In the genomic region with DNA sequence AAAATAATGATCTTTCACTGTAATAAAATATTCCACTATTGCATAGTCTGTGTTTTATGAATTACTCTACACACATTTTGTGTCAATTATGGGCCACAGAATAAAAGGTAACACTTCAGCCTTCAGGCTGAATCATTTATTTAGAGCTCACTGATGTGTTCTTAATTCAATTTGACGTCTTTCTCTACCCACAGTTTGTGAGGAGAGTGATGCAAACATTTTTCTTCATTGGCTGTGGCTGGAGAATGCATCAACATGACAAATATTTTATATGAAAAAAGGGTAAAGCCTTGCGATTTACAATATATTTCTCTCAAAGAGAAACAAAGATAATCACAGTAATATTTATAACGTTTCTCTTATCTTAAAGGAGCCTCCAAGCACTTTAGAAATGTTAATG, we compare ENCODE assay signal across 33 cellular contexts.
"Had no signal": no experiment of that assay in that cellular context is flagged by ENCODE, and none has a peak within 500 bp of the region (broad histone marks: within the 10 kb centered on the region; RNA-seq: fewer than 3 reads in every experiment).

No MANE protein-coding gene starts in this region.

- FAIRE-seq: bronchial epithelial cell had no signal

- H3K27me3 ChIP-seq: adrenal gland, brain microvascular endothelial cell, dorsolateral prefrontal cortex, foreskin keratinocyte, gastrocnemius medialis had no signal

- H3K9me3 ChIP-seq: adrenal gland, gastrocnemius medialis had no signal

- H3K36me3 Mint-ChIP-seq: activated naive CD4-positive, alpha-beta T cell treated with anti-CD3 and anti-CD28 coated beads, Interleukin-2, amount 50 U/mL, for 24 hours; activated naive CD8-positive, alpha-beta T cell treated with anti-CD3 and anti-CD28 coated beads for 36 hours had no signal

- ATAC-seq: activated CD4-positive, CD25-positive, alpha-beta regulatory T cell treated with anti-CD3 and anti-CD28 coated beads, Interleukin-2, amount 50 U/mL, for 24 hours; activated CD8-positive, alpha-beta T cell treated with anti-CD3 and anti-CD28 coated beads for 36 hours; activated naive CD8-positive, alpha-beta T cell treated with anti-CD3 and anti-CD28 coated beads, Interleukin-2, amount 50 U/mL, for 24 hours; activated T-cell treated with anti-CD3 and anti-CD28 coated beads, Interleukin-2, amount 50 U/mL, for 4 hours; activated T-helper 17 cell treated with anti-CD3 and anti-CD28 coated beads, Interleukin-2, amount 50 U/mL, for 72 hours; esophagus mucosa; foreskin keratinocyte; gastrocnemius medialis; T-helper 17 cell had no signal

- H3K27ac ChIP-seq: adrenal gland, brain microvascular endothelial cell, coronary artery, dorsolateral prefrontal cortex, foreskin keratinocyte, gastrocnemius medialis, WERI-Rb-1 had no signal

- H3K4me3 Mint-ChIP-seq: activated B cell treated with CpG ODN at 0.5 μM for 24 hours; activated CD8-positive, alpha-beta T cell treated with anti-CD3 and anti-CD28 coated beads for 36 hours; activated naive CD4-positive, alpha-beta T cell treated with anti-CD3 and anti-CD28 coated beads for 36 hours; activated naive CD4-positive, alpha-beta T cell treated with anti-CD3 and anti-CD28 coated beads, Interleukin-2, amount 50 U/mL, for 24 hours; activated naive CD8-positive, alpha-beta T cell treated with anti-CD3 and anti-CD28 coated beads for 36 hours; activated naive CD8-positive, alpha-beta T cell treated with anti-CD3 and anti-CD28 coated beads, Interleukin-2, amount 50 U/mL, for 24 hours; activated T-cell treated with anti-CD3 and anti-CD28 coated beads, Interleukin-2, amount 50 U/mL, for 4 hours; activated T-helper 17 cell treated with anti-CD3 and anti-CD28 coated beads, Interleukin-2, amount 50 U/mL, for 72 hours; central memory CD8-positive, alpha-beta T cell; dendritic cell treated with granulocyte-macrophage colony-stimulating factor and Interleukin-4, amounts not matched to agents 40 ng/mL and 50 ng/mL, for 4 days; endodermal cell; T-helper 17 cell; T-helper 2 cell treated with Interferon-gamma antibody and Interleukin-4, amounts not matched to agents 5 μg/mL and 100 μg/mL, for 36 hours had no signal

- DNase-seq: activated B cell treated with CpG ODN at 0.5 μM for 24 hours; activated CD4-positive, alpha-beta T cell treated with anti-CD3 and anti-CD28 coated beads for 48 hours; activated CD4-positive, alpha-beta T cell treated with anti-CD3 and anti-CD28 coated beads, Interleukin-2, amount 50 U/mL, for 1 hour; activated CD4-positive, alpha-beta T cell treated with anti-CD3 and anti-CD28 coated beads, Interleukin-2, amount 50 U/mL, for 48 hours; activated CD8-positive, alpha-beta memory T cell treated with anti-CD3 and anti-CD28 coated beads for 24 hours; activated CD8-positive, alpha-beta T cell treated with anti-CD3 and anti-CD28 coated beads for 36 hours; activated effector memory CD4-positive, alpha-beta T cell treated with Interleukin-2 at 50 U/mL for 16 hours; activated naive CD4-positive, alpha-beta T cell treated with anti-CD3 and anti-CD28 coated beads for 36 hours; activated naive CD8-positive, alpha-beta T cell treated with anti-CD3 and anti-CD28 coated beads for 36 hours; activated naive CD8-positive, alpha-beta T cell treated with anti-CD3 and anti-CD28 coated beads, Interleukin-2, amount 50 U/mL, for 24 hours; activated T-cell treated with anti-CD3 and anti-CD28 coated beads, Interleukin-2, amount 50 U/mL, for 4 hours; adrenal gland; amygdala; aorta; brain microvascular endothelial cell; dorsolateral prefrontal cortex; effector memory CD4-positive, alpha-beta T cell; endodermal cell; foreskin keratinocyte; gastrocnemius medialis; T-helper 1 cell; T-helper 17 cell; T1000; WERI-Rb-1 had no signal

- H3K9me3 Mint-ChIP-seq: activated B cell treated with CpG ODN at 0.5 μM for 24 hours; activated CD8-positive, alpha-beta T cell treated with anti-CD3 and anti-CD28 coated beads for 36 hours; activated naive CD4-positive, alpha-beta T cell treated with anti-CD3 and anti-CD28 coated beads for 36 hours; activated naive CD4-positive, alpha-beta T cell treated with anti-CD3 and anti-CD28 coated beads, Interleukin-2, amount 50 U/mL, for 24 hours; activated naive CD8-positive, alpha-beta T cell treated with anti-CD3 and anti-CD28 coated beads for 36 hours; activated naive CD8-positive, alpha-beta T cell treated with anti-CD3 and anti-CD28 coated beads, Interleukin-2, amount 50 U/mL, for 24 hours; activated T-cell treated with anti-CD3 and anti-CD28 coated beads, Interleukin-2, amount 50 U/mL, for 4 hours; activated T-helper 17 cell treated with anti-CD3 and anti-CD28 coated beads, Interleukin-2, amount 50 U/mL, for 72 hours; dendritic cell treated with granulocyte-macrophage colony-stimulating factor and Interleukin-4, amounts not matched to agents 40 ng/mL and 50 ng/mL, for 4 days; endodermal cell; T-helper 2 cell treated with Interferon-gamma antibody and Interleukin-4, amounts not matched to agents 5 μg/mL and 100 μg/mL, for 36 hours had no signal

- H3K4me1 ChIP-seq: adrenal gland, foreskin keratinocyte, gastrocnemius medialis had no signal

- H3K4me1 Mint-ChIP-seq: activated B cell treated with CpG ODN at 0.5 μM for 24 hours; activated naive CD4-positive, alpha-beta T cell treated with anti-CD3 and anti-CD28 coated beads, Interleukin-2, amount 50 U/mL, for 24 hours; activated naive CD8-positive, alpha-beta T cell treated with anti-CD3 and anti-CD28 coated beads for 36 hours; activated naive CD8-positive, alpha-beta T cell treated with anti-CD3 and anti-CD28 coated beads, Interleukin-2, amount 50 U/mL, for 24 hours; activated T-helper 17 cell treated with anti-CD3 and anti-CD28 coated beads, Interleukin-2, amount 50 U/mL, for 72 hours; central memory CD8-positive, alpha-beta T cell; endodermal cell; T-helper 17 cell had no signal

- H3K27ac Mint-ChIP-seq: activated B cell treated with CpG ODN at 0.5 μM for 24 hours; activated CD8-positive, alpha-beta T cell treated with anti-CD3 and anti-CD28 coated beads for 36 hours; activated naive CD4-positive, alpha-beta T cell treated with anti-CD3 and anti-CD28 coated beads for 36 hours; activated naive CD4-positive, alpha-beta T cell treated with anti-CD3 and anti-CD28 coated beads, Interleukin-2, amount 50 U/mL, for 24 hours; activated naive CD8-positive, alpha-beta T cell treated with anti-CD3 and anti-CD28 coated beads for 36 hours; activated naive CD8-positive, alpha-beta T cell treated with anti-CD3 and anti-CD28 coated beads, Interleukin-2, amount 50 U/mL, for 24 hours; activated T-helper 17 cell treated with anti-CD3 and anti-CD28 coated beads, Interleukin-2, amount 50 U/mL, for 72 hours; dendritic cell treated with granulocyte-macrophage colony-stimulating factor and Interleukin-4, amounts not matched to agents 40 ng/mL and 50 ng/mL, for 4 days; endodermal cell; T-helper 17 cell; T-helper 2 cell treated with Interferon-gamma antibody and Interleukin-4, amounts not matched to agents 5 μg/mL and 100 μg/mL, for 36 hours had no signal

- H3K36me3 ChIP-seq: adrenal gland, brain microvascular endothelial cell, gastrocnemius medialis, WERI-Rb-1 had no signal

- H3K4me3 ChIP-seq: adrenal gland, coronary artery, dorsolateral prefrontal cortex, gastrocnemius medialis had no signal

- H3K27me3 Mint-ChIP-seq: activated B cell treated with CpG ODN at 0.5 μM for 24 hours; activated CD8-positive, alpha-beta T cell treated with anti-CD3 and anti-CD28 coated beads for 36 hours; activated naive CD4-positive, alpha-beta T cell treated with anti-CD3 and anti-CD28 coated beads, Interleukin-2, amount 50 U/mL, for 24 hours; activated naive CD8-positive, alpha-beta T cell treated with anti-CD3 and anti-CD28 coated beads for 36 hours; activated naive CD8-positive, alpha-beta T cell treated with anti-CD3 and anti-CD28 coated beads, Interleukin-2, amount 50 U/mL, for 24 hours; activated T-helper 17 cell treated with anti-CD3 and anti-CD28 coated beads, Interleukin-2, amount 50 U/mL, for 72 hours; central memory CD8-positive, alpha-beta T cell; dendritic cell treated with granulocyte-macrophage colony-stimulating factor and Interleukin-4, amounts not matched to agents 40 ng/mL and 50 ng/mL, for 4 days; T-helper 17 cell had no signal
